In the genomic region with DNA sequence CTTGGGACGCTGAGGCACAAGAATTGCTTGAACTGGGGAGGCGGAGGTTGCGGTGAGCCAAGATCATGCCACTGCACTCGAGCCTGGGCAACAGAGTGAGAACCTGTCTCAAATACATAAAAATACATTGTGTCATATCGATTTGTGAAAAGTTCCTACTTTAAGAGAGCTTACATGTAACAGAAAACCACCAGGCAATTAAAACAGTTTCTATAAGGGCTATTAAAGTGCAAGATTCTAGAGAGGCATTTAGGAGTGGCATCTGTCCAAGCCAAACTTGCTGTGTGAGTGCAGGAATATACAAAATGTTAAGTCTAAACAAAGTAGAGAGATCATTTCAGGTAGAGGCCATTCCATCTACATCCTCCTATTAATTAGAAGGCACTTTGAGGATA, we compare ENCODE assay signal across 18 cellular contexts. TPM values are rescaled to one million over a fixed set of nuclear protein-coding genes. Genes with fewer than 3 reads are reported as not detected.
DNase-seq lines count a peak whose midpoint lies in the region; ATAC-seq and FAIRE-seq lines count a peak whose summit lies in the region.
"Had no signal": no experiment of that assay in that cellular context is flagged by ENCODE, and none has a peak within 500 bp of the region (broad histone marks: within the 10 kb centered on the region; RNA-seq: fewer than 3 reads in every experiment).

No MANE protein-coding gene starts in this region.

- no peak for FAIRE-seq in small intestine (lab: Jason Lieb, UNC)

- H3K4me3 ChIP-seq in Karpas-422 (ENCODE audit: low read length) (peak overlapping the region; percentile 93), small intestine (ENCODE audit: low read depth in 1 of 2, low read length in 2 of 2) (no peak overlapping the region)
- H3K4me3 ChIP-seq: gastroesophageal sphincter, mucosa of descending colon, SJSA1 had no signal

- H3K9me3 ChIP-seq in Karpas-422 (ENCODE audit: low read length) (no peaks in the 10 kb centered on the region), small intestine (ENCODE audit: control insufficient read depth, low read depth) (no peaks in the 10 kb centered on the region)
- H3K9me3 ChIP-seq: BE2C, gastroesophageal sphincter, mucosa of descending colon, SJSA1, uterus had no signal

- DNase-seq in activated naive CD4-positive, alpha-beta T cell treated with anti-CD3 and anti-CD28 coated beads, Interleukin-2, amount 50 U/mL, for 16 hours = no peak
- DNase-seq in Karpas-422 (no peak), small intestine (no peak), NCI-H510A treated with DMSO at 0.1 percent for 48 hours (lab: John Stamatoyannopoulos, UW) (no peak), foreskin melanocyte (no peak)
- DNase-seq in activated naive CD8-positive, alpha-beta T cell treated with anti-CD3 and anti-CD28 coated beads for 36 hours = no peak
- DNase-seq: BE2C; effector memory CD8-positive, alpha-beta T cell; immature natural killer cell; NCI-H1436; NCI-H774; uterus had no signal

- H3K36me3 Mint-ChIP-seq in activated naive CD4-positive, alpha-beta T cell treated with anti-CD3 and anti-CD28 coated beads, Interleukin-2, amount 50 U/mL, for 24 hours = peaks cover 14% of the 10 kb centered on the region
- peaks cover 37% of the 10 kb centered on the region for H3K36me3 Mint-ChIP-seq in activated naive CD8-positive, alpha-beta T cell treated with anti-CD3 and anti-CD28 coated beads for 36 hours
- H3K36me3 Mint-ChIP-seq in stimulated activated memory B cell treated with anti-CD40 and anti-IgM and Interleukin-4, amounts not matched to agents 10 μg/mL and 1 μg/mL and 100 μg/mL, for 72 hours = peaks cover 16% of the 10 kb centered on the region

- ATAC-seq in stimulated activated memory B cell treated with anti-CD40 and anti-IgM and Interleukin-4, amounts not matched to agents 10 μg/mL and 1 μg/mL and 100 μg/mL, for 72 hours = no peak
- ATAC-seq: effector memory CD8-positive, alpha-beta T cell; gastroesophageal sphincter; mucosa of descending colon had no signal

- peak overlapping the region; percentile 44 for H3K4me3 Mint-ChIP-seq in activated naive CD4-positive, alpha-beta T cell treated with anti-CD3 and anti-CD28 coated beads, Interleukin-2, amount 50 U/mL, for 24 hours
- H3K4me3 Mint-ChIP-seq in activated naive CD8-positive, alpha-beta T cell treated with anti-CD3 and anti-CD28 coated beads for 36 hours = peak overlapping the region; percentile 95
- peak overlapping the region; percentile 29 for H3K4me3 Mint-ChIP-seq in stimulated activated memory B cell treated with anti-CD40 and anti-IgM and Interleukin-4, amounts not matched to agents 10 μg/mL and 1 μg/mL and 100 μg/mL, for 72 hours

- peak overlapping the region; percentile 91 for H3K9ac ChIP-seq in Karpas-422 (ENCODE audit: low read length)

- H3K27me3 ChIP-seq in Karpas-422 (ENCODE audit: low read length) (no peaks in the 10 kb centered on the region), small intestine (ENCODE audit: control insufficient read depth in 2 of 2, insufficient read depth in 2 of 2, low read length in 2 of 2) (no peaks in the 10 kb centered on the region)
- H3K27me3 ChIP-seq: BE2C, gastroesophageal sphincter, SJSA1, uterus had no signal

- H3K27ac ChIP-seq in Karpas-422 (ENCODE audit: low read length) = peak overlapping the region; percentile 73
- H3K27ac ChIP-seq in small intestine (ENCODE audit: low read depth in 1 of 2, low read length in 1 of 2) = peak overlapping the region in 1 of 2 donors; percentile 16
- H3K27ac ChIP-seq: SJSA1, uterus, VCaP had no signal

- H3K27ac Mint-ChIP-seq in activated naive CD4-positive, alpha-beta T cell treated with anti-CD3 and anti-CD28 coated beads, Interleukin-2, amount 50 U/mL, for 24 hours = peak overlapping the region; percentile 35
- H3K27ac Mint-ChIP-seq in activated naive CD8-positive, alpha-beta T cell treated with anti-CD3 and anti-CD28 coated beads for 36 hours = no peak overlapping the region
- no peak overlapping the region for H3K27ac Mint-ChIP-seq in stimulated activated memory B cell treated with anti-CD40 and anti-IgM and Interleukin-4, amounts not matched to agents 10 μg/mL and 1 μg/mL and 100 μg/mL, for 72 hours

- no peaks in the 10 kb centered on the region for H3K9me3 Mint-ChIP-seq in activated naive CD4-positive, alpha-beta T cell treated with anti-CD3 and anti-CD28 coated beads, Interleukin-2, amount 50 U/mL, for 24 hours
- H3K9me3 Mint-ChIP-seq in activated naive CD8-positive, alpha-beta T cell treated with anti-CD3 and anti-CD28 coated beads for 36 hours = no peaks in the 10 kb centered on the region
- no peaks in the 10 kb centered on the region for H3K9me3 Mint-ChIP-seq in stimulated activated memory B cell treated with anti-CD40 and anti-IgM and Interleukin-4, amounts not matched to agents 10 μg/mL and 1 μg/mL and 100 μg/mL, for 72 hours
- H3K9me3 Mint-ChIP-seq: immature natural killer cell had no signal

- H3K4me1 ChIP-seq in Karpas-422 (ENCODE audit: low read length) = peaks cover 43% of the 10 kb centered on the region
- H3K4me1 ChIP-seq in small intestine (ENCODE audit: control insufficient read depth in 2 of 2, insufficient read depth in 1 of 2, low read depth in 1 of 2, low read length in 1 of 2) = peaks cover 0 to 7% of the 10 kb centered on the region in 2 donors

- peaks cover 71% of the 10 kb centered on the region for H3K79me2 ChIP-seq in Karpas-422 (ENCODE audit: low read length)

- H3K36me3 ChIP-seq in Karpas-422 (ENCODE audit: insufficient read depth, low read length) (peaks cover 18% of the 10 kb centered on the region), small intestine (ENCODE audit: control insufficient read depth in 2 of 2, insufficient read depth in 2 of 2, low read length in 2 of 2) (peaks cover 0 to 1% of the 10 kb centered on the region in 2 donors)
- H3K36me3 ChIP-seq: uterus had no signal

- H3K4me2 ChIP-seq in Karpas-422 (ENCODE audit: low read depth, low read length, poor library complexity, severe bottlenecking) = peak overlapping the region; percentile 86

- H4K20me1 ChIP-seq in Karpas-422 (ENCODE audit: insufficient read depth, low read depth, low read length) = no peaks in the 10 kb centered on the region

- 84 to 89% (median 87%) methylated on average over 5 of the region's 5 CpGs for WGBS in small intestine, 3 donors

- H3K27me3 Mint-ChIP-seq in activated naive CD4-positive, alpha-beta T cell treated with anti-CD3 and anti-CD28 coated beads, Interleukin-2, amount 50 U/mL, for 24 hours = no peaks in the 10 kb centered on the region
- no peaks in the 10 kb centered on the region for H3K27me3 Mint-ChIP-seq in activated naive CD8-positive, alpha-beta T cell treated with anti-CD3 and anti-CD28 coated beads for 36 hours
- no peaks in the 10 kb centered on the region for H3K27me3 Mint-ChIP-seq in stimulated activated memory B cell treated with anti-CD40 and anti-IgM and Interleukin-4, amounts not matched to agents 10 μg/mL and 1 μg/mL and 100 μg/mL, for 72 hours
- H3K27me3 Mint-ChIP-seq: effector memory CD8-positive, alpha-beta T cell had no signal

- no peaks in the 10 kb centered on the region for H3K9me2 ChIP-seq in Karpas-422 (replicated peaks; ENCODE audit: insufficient read depth, low read length)

- no peak overlapping the region for H2AFZ ChIP-seq in Karpas-422 (ENCODE audit: low read length)

- H3K4me1 Mint-ChIP-seq in activated naive CD4-positive, alpha-beta T cell treated with anti-CD3 and anti-CD28 coated beads, Interleukin-2, amount 50 U/mL, for 24 hours = peaks cover 47% of the 10 kb centered on the region
- peaks cover 43% of the 10 kb centered on the region for H3K4me1 Mint-ChIP-seq in activated naive CD8-positive, alpha-beta T cell treated with anti-CD3 and anti-CD28 coated beads for 36 hours
- H3K4me1 Mint-ChIP-seq in stimulated activated memory B cell treated with anti-CD40 and anti-IgM and Interleukin-4, amounts not matched to agents 10 μg/mL and 1 μg/mL and 100 μg/mL, for 72 hours = peaks cover 45% of the 10 kb centered on the region

RNA-seq across cellular contexts. Expression of gene NEK9, which starts 1.7 kb away (rescaled TPM):
- 103 and 179 TPM in 2 replicates for total RNA-seq in Karpas-422 (2014; rRNA removed; shearing (Covaris generic); ENCODE audit: low replicate concordance)
- 10 to 100 TPM; 50.1 to 50.9 TPM for total RNA-seq in activated naive CD8-positive, alpha-beta T cell treated with anti-CD3 and anti-CD28 coated beads for 36 hours
- 10 to 100 TPM; 14.9 to 26.7 (median 23.7) TPM for polyA plus RNA-seq in small intestine

RNA-seq across cellular contexts. Expression of gene TMED10, which starts 47.8 kb away (rescaled TPM):
- 104 and 349 TPM in 2 replicates for total RNA-seq in Karpas-422 (2014; rRNA removed; shearing (Covaris generic); ENCODE audit: low replicate concordance)
- total RNA-seq in activated naive CD8-positive, alpha-beta T cell treated with anti-CD3 and anti-CD28 coated beads for 36 hours = 100 to 1,000 TPM; 160 to 169 TPM
- polyA plus RNA-seq in small intestine = 100 to 1,000 TPM in 1 of 3 donors, 10 to 100 TPM in 2; 26.4 to 260 (median 40.5) TPM

RNA-seq across cellular contexts. Expression of gene ZC2HC1C, which starts 59.2 kb away (rescaled TPM):
- total RNA-seq in Karpas-422 (2014; rRNA removed; shearing (Covaris generic); ENCODE audit: low replicate concordance) = 1.1 and 2.9 TPM in 2 replicates
- under 1 TPM; 0.40 to 0.56 TPM for total RNA-seq in activated naive CD8-positive, alpha-beta T cell treated with anti-CD3 and anti-CD28 coated beads for 36 hours
- 10 to 100 TPM in 1 of 3 donors, 1 to 10 TPM in 2; 3.5 to 15.9 (median 8.6) TPM for polyA plus RNA-seq in small intestine

Comparison
In these comparisons a context has a peak if more than half of its experiments do, and no peak if none do; other contexts are left out.
1. H3K4me3 Mint-ChIP-seq: peak in every context shown above with its lines; median percentile 95 in activated naive CD8-positive, alpha-beta T cell treated with anti-CD3 and anti-CD28 coated beads for 36 hours; 44 in activated naive CD4-positive, alpha-beta T cell treated with anti-CD3 and anti-CD28 coated beads, Interleukin-2, amount 50 U/mL, for 24 hours; 29 in stimulated activated memory B cell treated with anti-CD40 and anti-IgM and Interleukin-4, amounts not matched to agents 10 μg/mL and 1 μg/mL and 100 μg/mL, for 72 hours.